11 cellular contexts compared by ENCODE assay signal in the genomic region with DNA sequence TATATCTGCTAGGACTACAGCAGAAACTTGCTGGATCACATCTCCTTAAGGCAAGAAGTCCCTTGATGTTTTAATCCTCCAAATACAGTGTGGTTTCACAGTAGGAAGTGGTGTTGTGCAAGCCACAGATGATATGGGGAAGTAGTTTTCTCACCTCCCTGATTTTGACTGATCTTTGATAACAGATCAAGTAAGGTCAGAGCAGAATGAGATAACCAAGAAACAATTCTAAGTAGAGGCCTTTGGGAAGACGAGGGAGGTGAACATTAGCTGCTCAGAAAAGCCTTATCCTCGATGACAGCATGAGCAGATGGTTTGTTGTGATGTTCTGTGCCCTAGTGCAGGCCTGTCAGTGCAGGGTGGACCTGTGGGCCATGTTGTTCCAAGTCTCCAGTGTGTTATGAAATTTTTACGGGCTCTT.
DNase-seq lines count a peak whose midpoint lies in the region; ATAC-seq and TF ChIP-seq lines count a peak whose summit lies in the region.
"Had no signal": no experiment of that assay in that cellular context is flagged by ENCODE, and none has a peak within 500 bp of the region (broad histone marks: within the 10 kb centered on the region; RNA-seq: fewer than 3 reads in every experiment).

No MANE protein-coding gene starts in this region.

- peak overlapping the region; percentile 85 for H3K27ac Mint-ChIP-seq in activated naive CD4-positive, alpha-beta T cell treated with anti-CD3 and anti-CD28 coated beads, Interleukin-2, amount 50 U/mL, for 24 hours
- H3K27ac Mint-ChIP-seq in T-helper 2 cell treated with Interferon-gamma antibody and Interleukin-4, amounts not matched to agents 5 μg/mL and 100 μg/mL, for 36 hours: peak overlapping the region; percentile 74

- H3K9me3 Mint-ChIP-seq in activated naive CD4-positive, alpha-beta T cell treated with anti-CD3 and anti-CD28 coated beads, Interleukin-2, amount 50 U/mL, for 24 hours: peaks cover 12% of the 10 kb centered on the region
- H3K9me3 Mint-ChIP-seq in T-helper 2 cell treated with Interferon-gamma antibody and Interleukin-4, amounts not matched to agents 5 μg/mL and 100 μg/mL, for 36 hours: peaks cover 5% of the 10 kb centered on the region

- TF ChIP-seq POLR2A in breast epithelium (IDR thresholded peaks at IDR 0.05): no peak

- H3K4me1 Mint-ChIP-seq in activated naive CD4-positive, alpha-beta T cell treated with anti-CD3 and anti-CD28 coated beads, Interleukin-2, amount 50 U/mL, for 24 hours: peaks cover 20% of the 10 kb centered on the region
- peaks cover 22% of the 10 kb centered on the region for H3K4me1 Mint-ChIP-seq in T-helper 2 cell treated with Interferon-gamma antibody and Interleukin-4, amounts not matched to agents 5 μg/mL and 100 μg/mL, for 36 hours (ENCODE audit: low read depth)

- H3K36me3 ChIP-seq in heart right ventricle: peaks cover 0 to 58% (median 24%) of the 10 kb centered on the region in 9 donors
- H3K36me3 ChIP-seq in subcutaneous abdominal adipose tissue (ENCODE audit: control insufficient read depth in 5 of 5, insufficient read depth in 5 of 5, low read length in 5 of 5): peaks cover 9 to 26% (median 12%) of the 10 kb centered on the region in 5 donors
- H3K36me3 ChIP-seq in breast epithelium: no peaks in the 10 kb centered on the region
- H3K36me3 ChIP-seq: brain microvascular endothelial cell had no signal

- H3K4me3 ChIP-seq in heart right ventricle: peak overlapping the region in 1 of 10 donors; percentile 29
- H3K4me3 ChIP-seq in subcutaneous abdominal adipose tissue (ENCODE audit: low read depth in 1 of 5, low read length in 5 of 5): no peak overlapping the region
- no peak overlapping the region for H3K4me3 ChIP-seq in breast epithelium

- peak in 6 of 8 donors; percentile 33 to 67 (median 56) for ATAC-seq in heart right ventricle
- ATAC-seq in GM19452 (IDR thresholded peaks at IDR 0.05; ENCODE audit: unreplicated experiment): no peak

- peak overlapping the region in 4 of 10 donors; percentile 23 to 65 (median 46) for H3K27ac ChIP-seq in heart right ventricle
- peak overlapping the region; percentile 4 for H3K27ac ChIP-seq in subcutaneous abdominal adipose tissue (ENCODE audit: low read depth, low read length)
- H3K27ac ChIP-seq in breast epithelium: no peak overlapping the region
- H3K27ac ChIP-seq: brain microvascular endothelial cell had no signal

- no peak for DNase-seq in activated naive CD4-positive, alpha-beta T cell treated with anti-CD3 and anti-CD28 coated beads, Interleukin-2, amount 50 U/mL, for 16 hours
- DNase-seq in T-helper 2 cell treated with Interferon-gamma antibody and Interleukin-4, amounts not matched to agents 5 μg/mL and 100 μg/mL, for 36 hours (ENCODE audit: low spot score): peak; percentile 10
- DNase-seq in heart right ventricle: peak in 1 of 2 donors; percentile 7
- no peak for DNase-seq in breast epithelium (ENCODE audit: low spot score in 2 of 2)
- no peak for DNase-seq in NCI-H524 treated with DMSO at 0.1 percent for 48 hours (lab: John Stamatoyannopoulos, UW)
- DNase-seq: brain microvascular endothelial cell, head of caudate nucleus, KG1 had no signal

- H3K36me3 Mint-ChIP-seq in activated naive CD4-positive, alpha-beta T cell treated with anti-CD3 and anti-CD28 coated beads, Interleukin-2, amount 50 U/mL, for 24 hours: peaks cover 7% of the 10 kb centered on the region
- peaks cover 21% of the 10 kb centered on the region for H3K36me3 Mint-ChIP-seq in T-helper 2 cell treated with Interferon-gamma antibody and Interleukin-4, amounts not matched to agents 5 μg/mL and 100 μg/mL, for 36 hours (ENCODE audit: low read depth)

- peak overlapping the region in 1 of 5 donors; percentile 56 for H3K9ac ChIP-seq in subcutaneous abdominal adipose tissue (ENCODE audit: low read length in 5 of 5)

- TF ChIP-seq CTCF in heart right ventricle (IDR thresholded peaks at IDR 0.05) (no peak), breast epithelium (IDR thresholded peaks at IDR 0.05) (no peak)

- peak overlapping the region; percentile 74 for H3K4me3 Mint-ChIP-seq in activated naive CD4-positive, alpha-beta T cell treated with anti-CD3 and anti-CD28 coated beads, Interleukin-2, amount 50 U/mL, for 24 hours
- peak overlapping the region; percentile 81 for H3K4me3 Mint-ChIP-seq in T-helper 2 cell treated with Interferon-gamma antibody and Interleukin-4, amounts not matched to agents 5 μg/mL and 100 μg/mL, for 36 hours

- H3K4me1 ChIP-seq in heart right ventricle (peaks cover 0 to 14% (median 9%) of the 10 kb centered on the region in 9 donors), subcutaneous abdominal adipose tissue (ENCODE audit: control insufficient read depth in 5 of 5, insufficient read depth in 5 of 5, low read length in 5 of 5) (peaks cover 0 to 13% (median 9%) of the 10 kb centered on the region in 5 donors), breast epithelium (no peaks in the 10 kb centered on the region)

- WGBS in heart right ventricle, 2 donors: 37 to 44% methylated on average over 3 of the region's 3 CpGs

- no peaks in the 10 kb centered on the region for H3K27me3 Mint-ChIP-seq in activated naive CD4-positive, alpha-beta T cell treated with anti-CD3 and anti-CD28 coated beads, Interleukin-2, amount 50 U/mL, for 24 hours
- H3K27me3 Mint-ChIP-seq in T-helper 2 cell treated with Interferon-gamma antibody and Interleukin-4, amounts not matched to agents 5 μg/mL and 100 μg/mL, for 36 hours (ENCODE audit: low read depth): no peaks in the 10 kb centered on the region

- H3K9me3 ChIP-seq in heart right ventricle (no peaks in the 10 kb centered on the region), subcutaneous abdominal adipose tissue (ENCODE audit: control insufficient read depth in 5 of 5, low read length in 5 of 5) (no peaks in the 10 kb centered on the region), breast epithelium (no peaks in the 10 kb centered on the region)

- H3K27me3 ChIP-seq in heart right ventricle (no peaks in the 10 kb centered on the region), subcutaneous abdominal adipose tissue (ENCODE audit: control insufficient read depth in 5 of 5, insufficient read depth in 4 of 5, low read length in 5 of 5) (no peaks in the 10 kb centered on the region), breast epithelium (no peaks in the 10 kb centered on the region)
- H3K27me3 ChIP-seq: brain microvascular endothelial cell had no signal

- intact Hi-C loops in heart right ventricle (cut with DNase I) (loop anchor here in 1 of 10 donors (10.0 kb wide), 1 partner anchor 116 kb away; no protein-coding TSS in a partner anchor), breast epithelium (cut with DNase I; ENCODE audit: low total_unique reads) (no loop called here)
